In the genomic region with DNA sequence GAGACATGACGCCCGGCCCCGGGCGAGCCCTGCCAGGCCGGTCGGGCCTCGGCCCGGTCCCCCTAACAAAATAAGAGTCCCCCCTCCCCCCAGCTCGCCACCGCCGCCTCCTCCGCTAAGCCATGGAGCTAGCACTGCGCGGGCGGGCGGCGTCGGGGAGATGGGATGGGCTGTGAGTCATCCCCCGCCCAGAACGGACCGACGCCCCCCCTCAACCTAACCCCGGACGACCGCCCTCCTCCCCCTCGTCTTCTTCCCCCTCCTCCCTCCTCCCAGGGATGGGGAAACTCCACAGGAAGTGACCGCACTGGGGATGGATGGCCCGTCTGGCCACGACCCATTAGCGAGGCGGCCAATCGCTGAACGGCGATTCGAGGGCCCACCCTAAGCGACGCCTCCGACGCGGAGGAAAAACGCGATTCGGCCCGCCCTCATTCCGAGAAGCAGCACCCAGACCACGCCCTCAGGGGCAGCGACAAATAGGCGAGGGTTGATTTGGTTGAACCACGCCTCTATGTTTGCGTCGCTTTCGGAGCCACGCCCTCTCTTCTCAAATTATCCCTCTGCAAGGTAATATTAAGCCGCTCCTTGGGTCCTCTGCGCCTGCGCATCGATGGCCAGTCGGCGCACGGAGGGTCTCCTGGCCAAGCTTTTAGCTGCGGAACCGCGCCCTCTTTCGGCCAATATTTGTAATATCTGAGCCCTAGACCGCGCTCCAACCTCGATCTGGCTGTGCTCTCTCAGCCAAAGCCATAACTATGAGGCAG, we compare ENCODE assay signal across 8 cellular contexts. TPM values are rescaled to one million over a fixed set of nuclear protein-coding genes. Genes with fewer than 3 reads are reported as not detected.
A peak's percentile ranks its signal among the peaks of the same experiment; 100 is the strongest.
DNase-seq lines count a peak whose midpoint lies in the region; TF ChIP-seq lines count a peak whose summit lies in the region.

A gene with protein sequence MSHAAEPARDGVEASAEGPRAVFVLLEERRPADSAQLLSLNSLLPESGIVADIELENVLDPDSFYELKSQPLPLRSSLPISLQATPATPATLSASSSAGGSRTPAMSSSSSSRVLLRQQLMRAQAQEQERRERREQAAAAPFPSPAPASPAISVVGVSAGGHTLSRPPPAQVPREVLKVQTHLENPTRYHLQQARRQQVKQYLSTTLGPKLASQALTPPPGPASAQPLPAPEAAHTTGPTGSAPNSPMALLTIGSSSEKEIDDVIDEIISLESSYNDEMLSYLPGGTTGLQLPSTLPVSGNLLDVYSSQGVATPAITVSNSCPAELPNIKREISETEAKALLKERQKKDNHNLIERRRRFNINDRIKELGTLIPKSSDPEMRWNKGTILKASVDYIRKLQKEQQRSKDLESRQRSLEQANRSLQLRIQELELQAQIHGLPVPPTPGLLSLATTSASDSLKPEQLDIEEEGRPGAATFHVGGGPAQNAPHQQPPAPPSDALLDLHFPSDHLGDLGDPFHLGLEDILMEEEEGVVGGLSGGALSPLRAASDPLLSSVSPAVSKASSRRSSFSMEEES (minus strand): TSS at position 138 of the 767 bp plus-strand sequence. CDS start 131 bp downstream, at position 7.

- H3K9me3 ChIP-seq in neuronal stem cell (replicated peaks in 1 of 2; ENCODE audit: control insufficient read depth in 2 of 2, insufficient read depth in 1 of 2, low read depth in 1 of 2, low read length in 2 of 2) = no peaks in the 10 kb centered on the region

- H3K36me3 Mint-ChIP-seq in HFFc6 (ENCODE audit: low read depth) = peaks cover 20% of the 10 kb centered on the region
- peaks cover 9% of the 10 kb centered on the region for H3K36me3 Mint-ChIP-seq in activated naive CD4-positive, alpha-beta T cell treated with anti-CD3 and anti-CD28 coated beads for 36 hours (ENCODE audit: low read depth)

- peaks cover 28% of the 10 kb centered on the region for H3K4me1 Mint-ChIP-seq in HFFc6 (ENCODE audit: low read depth)
- H3K4me1 Mint-ChIP-seq in activated naive CD4-positive, alpha-beta T cell treated with anti-CD3 and anti-CD28 coated beads for 36 hours (ENCODE audit: low read depth) = peaks cover 28% of the 10 kb centered on the region

- H4K8ac ChIP-seq in neuronal stem cell (ENCODE audit: low read depth, low read length) = no peak within 1 kb of the TSS

- H2BK120ac ChIP-seq in neuronal stem cell (ENCODE audit: low read depth, low read length) = no peak within 1 kb of the TSS

- H3K9ac ChIP-seq in neuronal stem cell (ENCODE audit: low read depth, low read length, poor library complexity) = no peak within 1 kb of the TSS

- WGBS in neuronal stem cell (ENCODE audit: extremely low coverage in 2 of 2, insufficient read length in 2 of 2, insufficient replicate concordance in 1 of 2), 2 donors = no CpG with 5 or more reads among the region's 67 CpGs

- H3K27ac ChIP-seq in neuronal stem cell (replicated peaks; ENCODE audit: low read length) = peak within 1 kb of the TSS; percentile 46

- H3K4me3 ChIP-seq in neuronal stem cell (ENCODE audit: low read length in 2 of 2) = peak within 1 kb of the TSS; percentile 70 to 95

- H3K27me3 ChIP-seq in neuronal stem cell (ENCODE audit: control insufficient read depth in 3 of 3, insufficient read depth in 3 of 3, low read depth in 1 of 3, low read length in 3 of 3) = no peaks in the 10 kb centered on the region

- H2BK15ac ChIP-seq in neuronal stem cell (ENCODE audit: low read length) = peak within 1 kb of the TSS; percentile 49

- TF ChIP-seq CTCF in HFFc6 (IDR thresholded peaks at IDR 0.05) (peak; percentile 77), subcutaneous adipose tissue (IDR thresholded peaks at IDR 0.05; ENCODE audit: low read depth) (no peak)

- peak within 1 kb of the TSS; percentile 57 for H3K4me2 ChIP-seq in neuronal stem cell (ENCODE audit: insufficient read depth, low read length, poor library complexity, severe bottlenecking)

- H3K18ac ChIP-seq in neuronal stem cell (ENCODE audit: low read length) = peak within 1 kb of the TSS; percentile 83

- DNase-seq in GM04503 (ENCODE audit: low read depth) (peak; percentile 93), HFFc6 (peak; percentile 98), NAMALWA (ENCODE audit: low spot score) (peak; percentile 98), SK-N-DZ (ENCODE audit: low spot score) (peak; percentile 99), foreskin melanocyte (peak; percentile 97), neuronal stem cell (ENCODE audit: low spot score) (peak; percentile 97)
- peak; percentile 98 for DNase-seq in activated naive CD4-positive, alpha-beta T cell treated with anti-CD3 and anti-CD28 coated beads for 36 hours

- H3K23ac ChIP-seq in neuronal stem cell (ENCODE audit: low read depth, low read length, poor library complexity) = no peak within 1 kb of the TSS

- no peak within 1 kb of the TSS for H4K91ac ChIP-seq in neuronal stem cell (ENCODE audit: low read depth, low read length, poor library complexity)

- CTCF ChIA-PET in activated naive CD4-positive, alpha-beta T cell treated with anti-CD3 and anti-CD28 coated beads for 36 hours (lab: Charles Lee) = interaction anchor here (0.6 to 1.5 kb wide), 5 partner anchors 13 to 152 kb away, joined by 3 to 6 read pairs (median 4); a partner anchor contains a TSS

- H3K4me3 Mint-ChIP-seq in HFFc6 = peak within 1 kb of the TSS; percentile 93
- H3K4me3 Mint-ChIP-seq in activated naive CD4-positive, alpha-beta T cell treated with anti-CD3 and anti-CD28 coated beads for 36 hours = peak within 1 kb of the TSS; percentile 93

- peaks cover 8 to 17% of the 10 kb centered on the region in 2 donors for H3K4me1 ChIP-seq in neuronal stem cell (ENCODE audit: control insufficient read depth in 2 of 2, insufficient read depth in 1 of 2, low read depth in 1 of 2, low read length in 2 of 2)

- H3K4ac ChIP-seq in neuronal stem cell (ENCODE audit: low read length) = no peak within 1 kb of the TSS

- H3K27me3 Mint-ChIP-seq in HFFc6 (ENCODE audit: insufficient read depth) = peaks cover 1% of the 10 kb centered on the region
- no peaks in the 10 kb centered on the region for H3K27me3 Mint-ChIP-seq in activated naive CD4-positive, alpha-beta T cell treated with anti-CD3 and anti-CD28 coated beads for 36 hours (ENCODE audit: low read depth)

- H3K36me3 ChIP-seq in neuronal stem cell (replicated peaks in 1 of 2; ENCODE audit: control insufficient read depth in 2 of 2, insufficient read depth in 2 of 2, low read length in 2 of 2) = peaks cover 7 to 11% of the 10 kb centered on the region in 2 donors

- no peak within 1 kb of the TSS for H3K14ac ChIP-seq in neuronal stem cell (ENCODE audit: low read length)

- no peaks in the 10 kb centered on the region for H3K9me3 Mint-ChIP-seq in HFFc6
- H3K9me3 Mint-ChIP-seq in activated naive CD4-positive, alpha-beta T cell treated with anti-CD3 and anti-CD28 coated beads for 36 hours = no peaks in the 10 kb centered on the region

- intact Hi-C loops in activated naive CD4-positive, alpha-beta T cell treated with anti-CD3 and anti-CD28 coated beads for 36 hours (cut with micrococcal nuclease) = loop anchor here (1.0 to 10.0 kb wide), 17 partner anchors 31 to 412 kb away; a partner anchor contains a TSS

- H2BK5ac ChIP-seq in neuronal stem cell (ENCODE audit: low read length) = peak within 1 kb of the TSS; percentile 87

- H2AFZ ChIP-seq in neuronal stem cell (ENCODE audit: low read length) = peak within 1 kb of the TSS; percentile 86

- no peak within 1 kb of the TSS for H2BK12ac ChIP-seq in neuronal stem cell (ENCODE audit: low read length)

- no peaks in the 10 kb centered on the region for H3K79me1 ChIP-seq in neuronal stem cell (ENCODE audit: low read depth, low read length)

- peak within 1 kb of the TSS; percentile 97 for H3K27ac Mint-ChIP-seq in HFFc6
- H3K27ac Mint-ChIP-seq in activated naive CD4-positive, alpha-beta T cell treated with anti-CD3 and anti-CD28 coated beads for 36 hours = peak within 1 kb of the TSS; percentile 94

- no peak within 1 kb of the TSS for H2AK5ac ChIP-seq in neuronal stem cell (ENCODE audit: low read depth, low read length)

RNA-seq across cellular contexts. Expression of the gene that starts here (rescaled TPM):
- 10 to 100 TPM; 76.6 to 89.1 (median 83.9) TPM for total RNA-seq in HFFc6 (2021; fragmentation: NEBNext Ultra II Directional; extraction: Animal tissue kit (Norgen Biotek cat#: 25700))
- 11.0 and 11.4 TPM in 2 replicates for polyA plus RNA-seq in SK-N-DZ (2014; cell fraction: cytosol; rRNA removed)
- 10.4 and 15.4 TPM in 2 replicates for polyA plus RNA-seq in SK-N-DZ (2014; cell fraction: nucleus; rRNA removed)
- 10 to 100 TPM; 34.7 to 35.5 TPM for total RNA-seq in activated naive CD4-positive, alpha-beta T cell treated with anti-CD3 and anti-CD28 coated beads for 36 hours
- 25.5 TPM for polyA plus RNA-seq in neuronal stem cell (2013, experiment 1 of 2)
- polyA plus RNA-seq in neuronal stem cell (2013, experiment 2 of 2) = 25.7 TPM
- total RNA-seq in subcutaneous adipose tissue = 100 to 1,000 TPM in 1 of 4 donors, 10 to 100 TPM in 3; 50.9 to 148 (median 72.8) TPM

Comparison
In these comparisons a context has a peak if more than half of its experiments do, and no peak if none do; other contexts are left out.
1. Peak in every context shown above with its lines: DNase-seq, H3K4me3 ChIP-seq and H3K27ac ChIP-seq.